9 cellular contexts compared by ENCODE assay signal in genomic region chr17:53106886-53107285, GRCh38.
"Had no signal": no experiment of that assay in that cellular context is flagged by ENCODE, and none has a peak within 500 bp of the region (broad histone marks: within the 10 kb centered on the region; RNA-seq: fewer than 3 reads in every experiment).

No MANE protein-coding gene starts in this region.

- H3K27ac Mint-ChIP-seq: GM23338, H9, HFFc6 had no signal

- H3K36me3 ChIP-seq: HAP-1 had no signal

- ATAC-seq: GM23338, HCT116 had no signal

- H3K4me2 ChIP-seq: GM23338 had no signal

- H3K9me3 ChIP-seq: HAP-1 had no signal

- H3K4me1 Mint-ChIP-seq: GM23338 had no signal

- H2AFZ ChIP-seq: GM23248, GM23338 had no signal

- H3K27ac ChIP-seq: GM23248 had no signal

- H3K4me3 Mint-ChIP-seq: GM23338, H9, HFFc6 had no signal

- H3K4me1 ChIP-seq: HAP-1 had no signal

- H3K4me3 ChIP-seq: GM23248, GM23338, HAP-1 had no signal

- DNase-seq: GM23248, GOT3, H7, H9, HCEC 1CT, HFFc6 had no signal
